In genomic region chr19:49767380-49767779, GRCh38 we compare ENCODE assay signal across 8 cellular contexts. TPM values are rescaled to one million over a fixed set of nuclear protein-coding genes. Genes with fewer than 3 reads are reported as not detected.
DNase-seq lines count a peak whose midpoint lies in the region; ATAC-seq, FAIRE-seq and TF ChIP-seq lines count a peak whose summit lies in the region.

No MANE protein-coding gene starts in this region.

- ATAC-seq in HG02840 (IDR thresholded peaks at IDR 0.05; ENCODE audit: low FRiP score, unreplicated experiment) (no peak), GM21737 (IDR thresholded peaks at IDR 0.05; ENCODE audit: unreplicated experiment) (no peak)

- peaks cover 20% of the 10 kb centered on the region in 2 donors for H3K4me1 ChIP-seq in mucosa of rectum (ENCODE audit: control insufficient read depth in 2 of 2, insufficient read depth in 2 of 2, low read length in 2 of 2)

- H3K36me3 ChIP-seq in mucosa of rectum (ENCODE audit: control insufficient read depth in 2 of 2, insufficient read depth in 2 of 2, low read length in 2 of 2): peaks cover 0 to 2% of the 10 kb centered on the region in 2 donors

- no peaks in the 10 kb centered on the region for H3K27me3 ChIP-seq in mucosa of rectum (ENCODE audit: control insufficient read depth in 2 of 2, insufficient read depth in 2 of 2, low read length in 2 of 2)

- no peak for TF ChIP-seq POLR2A in GM12892 (IDR thresholded peaks at IDR 0.05; ENCODE audit: low read depth, low read length)

- H3K36me3 Mint-ChIP-seq in IgD-negative memory B cell: no peaks in the 10 kb centered on the region

- H3K27ac ChIP-seq in caudate nucleus (ENCODE audit: low read depth, low read length) (peak overlapping the region; percentile 80), mucosa of rectum (ENCODE audit: low read depth in 2 of 2, low read length in 2 of 2) (peak overlapping the region; percentile 72 to 78)

- peak overlapping the region; percentile 84 to 85 for H3K9ac ChIP-seq in mucosa of rectum (ENCODE audit: low read depth in 1 of 2, low read length in 2 of 2)

- peak overlapping the region; percentile 19 to 90 (median 51) for H3K27ac Mint-ChIP-seq in IgD-negative memory B cell

- peak overlapping the region; percentile 81 to 96 (median 88) for H3K4me3 Mint-ChIP-seq in IgD-negative memory B cell

- H3K4me1 Mint-ChIP-seq in IgD-negative memory B cell: peaks cover 4 to 27% (median 25%) of the 10 kb centered on the region in 3 donors

- H3K27me3 Mint-ChIP-seq in IgD-negative memory B cell: no peaks in the 10 kb centered on the region

- H3K9me3 Mint-ChIP-seq in IgD-negative memory B cell: no peaks in the 10 kb centered on the region

- no peaks in the 10 kb centered on the region for H3K9me3 ChIP-seq in mucosa of rectum (ENCODE audit: control insufficient read depth in 2 of 2, low read length in 2 of 2)

- peak; percentile 24 for DNase-seq in AG08395 (ENCODE audit: low spot score)
- DNase-seq in caudate nucleus (lab: John Stamatoyannopoulos, UW): no peak
- DNase-seq in GM12892 (ENCODE audit: insufficient read length): no peak
- no peak for DNase-seq in iPS-NIHi7 (ENCODE audit: extremely low spot score)

- FAIRE-seq in GM12892 (lab: Jason Lieb, UNC): no peak

- H3K4me3 ChIP-seq in mucosa of rectum (ENCODE audit: low read length in 2 of 2): peak overlapping the region; percentile 89 to 91

RNA-seq across cellular contexts. Expression of gene AP2A1, which starts 0.6 kb away (rescaled TPM):
- polyA plus RNA-seq in IgD-negative memory B cell: 6.5 TPM
- polyA plus RNA-seq in GM12892 (2012; ENCODE audit: missing spikeins): 23.4 TPM

RNA-seq across cellular contexts. Expression of gene TSKS, which starts 4.3 kb away (rescaled TPM):
- polyA plus RNA-seq in IgD-negative memory B cell: 0.15 TPM
- not detected for polyA plus RNA-seq in GM12892 (2012; ENCODE audit: missing spikeins)

RNA-seq across cellular contexts. Expression of gene FUZ, which starts 45.7 kb away (rescaled TPM):
- polyA plus RNA-seq in IgD-negative memory B cell: 6.6 TPM
- 10.9 TPM for polyA plus RNA-seq in GM12892 (2012; ENCODE audit: missing spikeins)

RNA-seq across cellular contexts. Expression of gene MED25, which starts 50.7 kb away (rescaled TPM):
- polyA plus RNA-seq in IgD-negative memory B cell: 54.7 TPM
- polyA plus RNA-seq in GM12892 (2012; ENCODE audit: missing spikeins): 22.6 TPM
